8 cellular contexts compared by ENCODE assay signal in genomic region chr16:2683041-2683440, GRCh38. TPM values are rescaled to one million over a fixed set of nuclear protein-coding genes. Genes with fewer than 3 reads are reported as not detected.
A peak's percentile ranks its signal among the peaks of the same experiment; 100 is the strongest.
DNase-seq lines count a peak whose midpoint lies in the region; ATAC-seq and TF ChIP-seq lines count a peak whose summit lies in the region.
"Not testable (repeated sequence)": the region's sequence is repeated elsewhere in the genome, so short reads cannot be mapped to it uniquely, and the experiment has no call there.

No MANE protein-coding gene starts in this region.

- peak overlapping the region; percentile 94 for H2AFZ ChIP-seq in GM23248

- ATAC-seq in heart right ventricle, gastrocnemius medialis: not testable (repeated sequence)

- not testable (repeated sequence) for H3K9me2 ChIP-seq in GM23248 (ENCODE audit: insufficient read depth)

- 4 to 6% methylated on average over 13 of the region's 13 CpGs for WGBS in GM23248 (ENCODE audit: low coverage in 1 of 2, low lambda C conversion rate in 2 of 2, missing lambda C conversion rate in 2 of 2), 2 experiments
- 7 to 8% methylated on average over 13 of the region's 13 CpGs for WGBS in heart right ventricle, 2 donors
- 0% methylated on average over 3 of the region's 13 CpGs for WGBS in mesodermal cell (ENCODE audit: insufficient coverage in 2 of 2), 2 experiments

- peak overlapping the region; percentile 81 for H3K27ac Mint-ChIP-seq in activated T-helper 2 cell treated with anti-CD3 and anti-CD28 coated beads, Interferon-gamma antibody, Interleukin-2, Interleukin-4, amounts not matched to agents 10 μg/mL and 5 μg/mL and 100 μg/mL, durations not matched to agents 14 hours and 24 hours and 36 hours

- H3K9ac ChIP-seq in GM23248 = peak overlapping the region; percentile 94

- not testable (repeated sequence) for H3K9me3 ChIP-seq in GM23248 (ENCODE audit: low read depth); heart right ventricle; mesodermal cell (ENCODE audit: control insufficient read depth, low read length); gastrocnemius medialis

- not testable (repeated sequence) for TF ChIP-seq POLR2A in gastrocnemius medialis (IDR thresholded peaks at IDR 0.05)

- H3K4me2 ChIP-seq in GM23248 (ENCODE audit: unreplicated experiment) = peak overlapping the region; percentile 76

- peak overlapping the region; percentile 73 for H3K27ac ChIP-seq in 22Rv1
- peak overlapping the region; percentile 80 for H3K27ac ChIP-seq in GM23248
- peak overlapping the region in 9 of 10 donors; percentile 77 to 96 (median 91) for H3K27ac ChIP-seq in heart right ventricle
- not testable (repeated sequence) for H3K27ac ChIP-seq in mesodermal cell (ENCODE audit: low read depth, low read length, severe bottlenecking)
- peak overlapping the region; percentile 82 to 95 (median 89) for H3K27ac ChIP-seq in gastrocnemius medialis

- peaks cover 30% of the 10 kb centered on the region for H3K36me3 Mint-ChIP-seq in activated T-helper 2 cell treated with anti-CD3 and anti-CD28 coated beads, Interferon-gamma antibody, Interleukin-2, Interleukin-4, amounts not matched to agents 10 μg/mL and 5 μg/mL and 100 μg/mL, durations not matched to agents 14 hours and 24 hours and 36 hours (ENCODE audit: low read depth)

- peaks cover 22% of the 10 kb centered on the region for H3K4me1 Mint-ChIP-seq in activated T-helper 2 cell treated with anti-CD3 and anti-CD28 coated beads, Interferon-gamma antibody, Interleukin-2, Interleukin-4, amounts not matched to agents 10 μg/mL and 5 μg/mL and 100 μg/mL, durations not matched to agents 14 hours and 24 hours and 36 hours (ENCODE audit: low read depth)

- not testable (repeated sequence) for TF ChIP-seq CTCF in 22Rv1 (IDR thresholded peaks at IDR 0.05); heart right ventricle (IDR thresholded peaks at IDR 0.05); gastrocnemius medialis (IDR thresholded peaks at IDR 0.05 in 4 of 5, conservative IDR thresholded peaks at IDR 0.05 in 1 of 5)

- H3K27me3 ChIP-seq in GM23248 (replicated peaks; ENCODE audit: insufficient read depth); heart right ventricle; gastrocnemius medialis: not testable (repeated sequence)

- H4K20me1 ChIP-seq in GM23248 (ENCODE audit: insufficient read depth) = not testable (repeated sequence)

- peaks cover 20% of the 10 kb centered on the region for H3K4me1 ChIP-seq in GM23248 (ENCODE audit: insufficient read depth)
- H3K4me1 ChIP-seq in heart right ventricle = peaks cover 0 to 39% (median 28%) of the 10 kb centered on the region in 9 donors
- not testable (repeated sequence) for H3K4me1 ChIP-seq in mesodermal cell (ENCODE audit: control insufficient read depth, insufficient read depth, low read length, poor library complexity, severe bottlenecking)
- peaks cover 20 to 24% of the 10 kb centered on the region in 2 donors for H3K4me1 ChIP-seq in gastrocnemius medialis

- H3K79me2 ChIP-seq in GM23248 (ENCODE audit: insufficient read depth) = peaks cover 54% of the 10 kb centered on the region

- peak; percentile 57 for DNase-seq in GM23248
- peak; percentile 38 for DNase-seq in RKO (ENCODE audit: low spot score)
- not testable (repeated sequence) for DNase-seq in activated T-helper 2 cell treated with anti-CD3 and anti-CD28 coated beads, Interferon-gamma antibody, Interleukin-2, Interleukin-4, amounts not matched to agents 10 μg/mL and 5 μg/mL and 100 μg/mL, durations not matched to agents 14 hours and 24 hours and 36 hours (ENCODE audit: low spot score); heart right ventricle; gastrocnemius medialis
- DNase-seq in dedifferentiated amniotic fluid mesenchymal stem cell (ENCODE audit: extremely low spot score) = peak; percentile 24

- in situ Hi-C loops in GM23248 (cut with MboI); gastrocnemius medialis (cut with MboI; ENCODE audit: low sequenced_read_pairs in 4 of 4): not testable (repeated sequence)

- H3K4me3 ChIP-seq in GM23248 (peak overlapping the region; percentile 95), heart right ventricle (peak overlapping the region; percentile 73 to 99 (median 92)), mesodermal cell (ENCODE audit: extremely low read depth, insufficient read depth, low read length, poor library complexity, severe bottlenecking) (peak overlapping the region; percentile 95), gastrocnemius medialis (peak overlapping the region; percentile 68 to 98 (median 78))

- intact Hi-C loops in activated T-helper 2 cell treated with anti-CD3 and anti-CD28 coated beads, Interferon-gamma antibody, Interleukin-2, Interleukin-4, amounts not matched to agents 10 μg/mL and 5 μg/mL and 100 μg/mL, durations not matched to agents 14 hours and 24 hours and 36 hours (cut with micrococcal nuclease) = loop anchor here (5.0 kb wide), 1 partner anchor 199 kb away; the partner anchor contains the start of gene FLYWCH2
- intact Hi-C loops in heart right ventricle (cut with DNase I) = loop anchor here in 3 of 10 donors (2.0 to 5.0 kb wide), 3 partner anchors 34 to 39 kb away; partner anchors contain the start of gene PRSS27 (in 2 of the 3)
- intact Hi-C loops in gastrocnemius medialis (cut with DNase I; ENCODE audit: low total_unique reads) = not testable (repeated sequence)

- not testable (repeated sequence) for H3K9me3 Mint-ChIP-seq in activated T-helper 2 cell treated with anti-CD3 and anti-CD28 coated beads, Interferon-gamma antibody, Interleukin-2, Interleukin-4, amounts not matched to agents 10 μg/mL and 5 μg/mL and 100 μg/mL, durations not matched to agents 14 hours and 24 hours and 36 hours

- H3K4me3 Mint-ChIP-seq in activated T-helper 2 cell treated with anti-CD3 and anti-CD28 coated beads, Interferon-gamma antibody, Interleukin-2, Interleukin-4, amounts not matched to agents 10 μg/mL and 5 μg/mL and 100 μg/mL, durations not matched to agents 14 hours and 24 hours and 36 hours (ENCODE audit: low read depth) = peak overlapping the region; percentile 98

- not testable (repeated sequence) for H3F3A ChIP-seq in GM23248 (ENCODE audit: insufficient read depth)

- H3K27me3 Mint-ChIP-seq in activated T-helper 2 cell treated with anti-CD3 and anti-CD28 coated beads, Interferon-gamma antibody, Interleukin-2, Interleukin-4, amounts not matched to agents 10 μg/mL and 5 μg/mL and 100 μg/mL, durations not matched to agents 14 hours and 24 hours and 36 hours (ENCODE audit: low read depth) = not testable (repeated sequence)

- H3K36me3 ChIP-seq in GM23248 (ENCODE audit: low read depth); heart right ventricle; mesodermal cell (ENCODE audit: control insufficient read depth, insufficient read depth, low read length); gastrocnemius medialis: not testable (repeated sequence)

RNA-seq across cellular contexts. Expression of gene KCTD5, which starts 0.7 kb away (rescaled TPM):
- 28.1 and 38.3 TPM in 2 replicates for total RNA-seq in GM23248 (2014; rRNA removed; shearing (Covaris generic))
- polyA plus RNA-seq in GM23248 (2016; fragmentation: Nextera tagmentation; extraction: Ambion mirVana) (33.2 and 33.6 TPM in 2 replicates), heart right ventricle (10 to 100 TPM in 1 of 2 donors, 1 to 10 TPM in 1; 8.7 to 11.7 TPM)
- 65.5 and 68.5 TPM in 2 replicates for total RNA-seq in activated T-helper 2 cell treated with anti-CD3 and anti-CD28 coated beads, Interferon-gamma antibody, Interleukin-2, Interleukin-4, amounts not matched to agents 10 μg/mL and 5 μg/mL and 100 μg/mL, durations not matched to agents 14 hours and 24 hours and 36 hours
- total RNA-seq in heart right ventricle (10 to 100 TPM in 6 of 10 donors, 1 to 10 TPM in 4; 8.5 to 22.4 (median 11.7) TPM), gastrocnemius medialis (10 to 100 TPM; 13.6 to 23.8 (median 14.7) TPM)
- 24.3 TPM for polyA plus RNA-seq in mesodermal cell (2013, experiment 1 of 2)
- 21.8 TPM for polyA plus RNA-seq in mesodermal cell (2013, experiment 2 of 2)

RNA-seq across cellular contexts. Expression of gene PRSS27, which starts 37.0 kb away (rescaled TPM):
- 0.76 TPM in 1 of 2 replicates, not detected in the other for total RNA-seq in GM23248 (2014; rRNA removed; shearing (Covaris generic))
- polyA plus RNA-seq in GM23248 (2016; fragmentation: Nextera tagmentation; extraction: Ambion mirVana) (0.68 and 0.80 TPM in 2 replicates), heart right ventricle (under 1 TPM; 0.46 to 0.66 TPM)
- 1.8 and 2.1 TPM in 2 replicates for total RNA-seq in activated T-helper 2 cell treated with anti-CD3 and anti-CD28 coated beads, Interferon-gamma antibody, Interleukin-2, Interleukin-4, amounts not matched to agents 10 μg/mL and 5 μg/mL and 100 μg/mL, durations not matched to agents 14 hours and 24 hours and 36 hours
- total RNA-seq in heart right ventricle (under 1 TPM in 9 of 10 donors, not detected in 1; 0.11 to 0.75 (median 0.40) TPM), gastrocnemius medialis (under 1 TPM in 2 of 4 donors, not detected in 2; 0.49 to 0.55 TPM)
- 3.1 TPM for polyA plus RNA-seq in mesodermal cell (2013, experiment 1 of 2)
- polyA plus RNA-seq in mesodermal cell (2013, experiment 2 of 2) = 3.1 TPM
